Comparison of ENCODE assay signal across 21 cellular contexts in genomic region chr4:5463361-5463760, GRCh38.
DNase-seq lines count a peak whose midpoint lies in the region; ATAC-seq and TF ChIP-seq lines count a peak whose summit lies in the region.
"Had no signal": no experiment of that assay in that cellular context is flagged by ENCODE, and none has a peak within 500 bp of the region (broad histone marks: within the 10 kb centered on the region; RNA-seq: fewer than 3 reads in every experiment).

No MANE protein-coding gene starts in this region.

- no peaks in the 10 kb centered on the region for H3K79me1 ChIP-seq in neuronal stem cell (ENCODE audit: low read depth, low read length)

- no peak overlapping the region for H2BK15ac ChIP-seq in neuronal stem cell (ENCODE audit: low read length)

- H3K27ac ChIP-seq in heart right ventricle (no peak overlapping the region), gastroesophageal sphincter (no peak overlapping the region), neuronal stem cell (replicated peaks; ENCODE audit: low read length) (no peak overlapping the region), upper lobe of right lung (no peak overlapping the region)
- no peak overlapping the region for H3K27ac ChIP-seq in naive thymus-derived CD4-positive, alpha-beta T cell (ENCODE audit: low read depth, low read length)
- H3K27ac ChIP-seq: 22Rv1, A549, BLaER1, GM23248, HL-60 had no signal

- no peak for ATAC-seq in heart right ventricle
- peak; percentile 5 for ATAC-seq in gastroesophageal sphincter
- no peak for ATAC-seq in upper lobe of right lung
- no peak for ATAC-seq in naive thymus-derived CD4-positive, alpha-beta T cell
- ATAC-seq: A549; CD8-positive, alpha-beta T cell had no signal

- H4K8ac ChIP-seq in neuronal stem cell (ENCODE audit: low read depth, low read length), result no peak overlapping the region

- H3K23ac ChIP-seq in neuronal stem cell (ENCODE audit: low read depth, low read length, poor library complexity), result peak overlapping the region; percentile 60

- no peaks in the 10 kb centered on the region for H3K4me1 Mint-ChIP-seq in naive thymus-derived CD4-positive, alpha-beta T cell
- H3K4me1 Mint-ChIP-seq: CD14-positive monocyte, IgD-negative memory B cell had no signal

- peaks cover 0 to 6% (median 0%) of the 10 kb centered on the region in 5 donors for H3K27me3 Mint-ChIP-seq in naive thymus-derived CD4-positive, alpha-beta T cell
- H3K27me3 Mint-ChIP-seq: IgD-negative memory B cell had no signal

- DNase-seq in cardiac septum (ENCODE audit: low spot score) (peak; percentile 15), heart right ventricle (no peak), neuronal stem cell (ENCODE audit: low spot score) (no peak), upper lobe of right lung (peak; percentile 19), cerebellum (ENCODE audit: low spot score) (no peak), T-helper 1 cell (no peak)
- no peak for DNase-seq in naive thymus-derived CD4-positive, alpha-beta T cell
- DNase-seq: Calu3, DND-41, EL, GM23248, HCEC 1CT, HFFc6 had no signal

- H3K27me3 ChIP-seq in heart right ventricle (peaks cover 0 to 5% (median 0%) of the 10 kb centered on the region in 7 donors), gastroesophageal sphincter (no peaks in the 10 kb centered on the region), neuronal stem cell (ENCODE audit: control insufficient read depth in 3 of 3, insufficient read depth in 3 of 3, low read depth in 1 of 3, low read length in 3 of 3) (no peaks in the 10 kb centered on the region), upper lobe of right lung (no peaks in the 10 kb centered on the region)
- H3K27me3 ChIP-seq in naive thymus-derived CD4-positive, alpha-beta T cell (ENCODE audit: control insufficient read depth in 2 of 2, insufficient read depth in 2 of 2, low read length in 2 of 2), result no peaks in the 10 kb centered on the region
- H3K27me3 ChIP-seq: BLaER1 had no signal

- TF ChIP-seq POLR2A in gastroesophageal sphincter (IDR thresholded peaks at IDR 0.05), result no peak

- no peak overlapping the region for H3K4me2 ChIP-seq in neuronal stem cell (ENCODE audit: insufficient read depth, low read length, poor library complexity, severe bottlenecking)
- H3K4me2 ChIP-seq: A549, BLaER1 had no signal

- H2BK12ac ChIP-seq in neuronal stem cell (ENCODE audit: low read length), result no peak overlapping the region

- peak overlapping the region; percentile 75 for H3K9ac ChIP-seq in neuronal stem cell (ENCODE audit: low read depth, low read length, poor library complexity)
- H3K9ac ChIP-seq: BLaER1, GM23248 had no signal

- intact Hi-C loops in cardiac septum (cut with DNase I) (loop anchor here (5.0 to 10.0 kb wide), 2 partner anchors 411 to 469 kb away; partner anchors contain the start of gene STK32B), heart right ventricle (cut with DNase I) (loop anchor here in 3 of 10 donors (5.0 to 10.0 kb wide), 2 partner anchors 409 to 411 kb away; partner anchors contain the start of gene STK32B (in 3 of the 3)), upper lobe of right lung (cut with DNase I) (no loop called here)
- intact Hi-C loops in naive thymus-derived CD4-positive, alpha-beta T cell (cut with micrococcal nuclease), result no loop called here

- POLR2A ChIA-PET in naive thymus-derived CD4-positive, alpha-beta T cell (lab: Charles Lee), result no interaction called here

- H3K4me3 Mint-ChIP-seq in naive thymus-derived CD4-positive, alpha-beta T cell, result no peak overlapping the region
- H3K4me3 Mint-ChIP-seq: CD14-positive monocyte; CD8-positive, alpha-beta T cell; HFFc6; IgD-negative memory B cell had no signal

- TF ChIP-seq CTCF in heart right ventricle (IDR thresholded peaks at IDR 0.05) (no peak), gastroesophageal sphincter (IDR thresholded peaks at IDR 0.05) (no peak), upper lobe of right lung (IDR thresholded peaks at IDR 0.05) (no peak)

- H2BK120ac ChIP-seq in neuronal stem cell (ENCODE audit: low read depth, low read length), result no peak overlapping the region

- H3K9me3 ChIP-seq in heart right ventricle (no peaks in the 10 kb centered on the region), gastroesophageal sphincter (no peaks in the 10 kb centered on the region), neuronal stem cell (replicated peaks in 1 of 2; ENCODE audit: control insufficient read depth in 2 of 2, insufficient read depth in 1 of 2, low read depth in 1 of 2, low read length in 2 of 2) (peaks cover 0 to 2% of the 10 kb centered on the region in 2 donors), upper lobe of right lung (no peaks in the 10 kb centered on the region)
- no peaks in the 10 kb centered on the region for H3K9me3 ChIP-seq in naive thymus-derived CD4-positive, alpha-beta T cell (ENCODE audit: control insufficient read depth in 2 of 3, low read length in 3 of 3)
- H3K9me3 ChIP-seq: A549, BLaER1 had no signal

- H4K91ac ChIP-seq in neuronal stem cell (ENCODE audit: low read depth, low read length, poor library complexity), result no peak overlapping the region

- H3K27ac Mint-ChIP-seq in naive thymus-derived CD4-positive, alpha-beta T cell, result no peak overlapping the region
- H3K27ac Mint-ChIP-seq: CD14-positive monocyte; CD8-positive, alpha-beta T cell; HFFc6; IgD-negative memory B cell had no signal

- H3K14ac ChIP-seq in neuronal stem cell (ENCODE audit: low read length), result peak overlapping the region; percentile 73

- H3K4me1 ChIP-seq in heart right ventricle, result no peaks in the 10 kb centered on the region
- H3K4me1 ChIP-seq in gastroesophageal sphincter, result no peaks in the 10 kb centered on the region
- H3K4me1 ChIP-seq in neuronal stem cell (ENCODE audit: control insufficient read depth in 2 of 2, insufficient read depth in 1 of 2, low read depth in 1 of 2, low read length in 2 of 2), result peaks cover 0 to 5% of the 10 kb centered on the region in 2 donors
- no peaks in the 10 kb centered on the region for H3K4me1 ChIP-seq in upper lobe of right lung
- no peaks in the 10 kb centered on the region for H3K4me1 ChIP-seq in naive thymus-derived CD4-positive, alpha-beta T cell (ENCODE audit: control insufficient read depth in 2 of 2, insufficient read depth in 2 of 2, low read length in 2 of 2)
- H3K4me1 ChIP-seq: A549, BLaER1 had no signal

- H3K4me3 ChIP-seq in heart right ventricle (no peak overlapping the region), gastroesophageal sphincter (no peak overlapping the region), neuronal stem cell (ENCODE audit: low read length in 2 of 2) (no peak overlapping the region), upper lobe of right lung (no peak overlapping the region)
- no peak overlapping the region for H3K4me3 ChIP-seq in naive thymus-derived CD4-positive, alpha-beta T cell (ENCODE audit: low read length)
- H3K4me3 ChIP-seq: A549, BLaER1, GM23248 had no signal

- 80 to 96% methylated on average over 1 of the region's 1 CpG for WGBS in heart right ventricle, 2 donors
- WGBS in gastroesophageal sphincter (ENCODE audit: low coverage in 1 of 2), 2 donors, result 80 to 86% methylated on average over 1 of the region's 1 CpG
- WGBS in neuronal stem cell (ENCODE audit: extremely low coverage in 2 of 2, insufficient read length in 2 of 2, insufficient replicate concordance in 1 of 2), 2 donors, result no CpG with 5 or more reads among the region's 1 CpG

- H3K9me3 Mint-ChIP-seq in naive thymus-derived CD4-positive, alpha-beta T cell, result no peaks in the 10 kb centered on the region
- H3K9me3 Mint-ChIP-seq: CD14-positive monocyte; CD8-positive, alpha-beta T cell had no signal

- no peaks in the 10 kb centered on the region for H3K36me3 ChIP-seq in heart right ventricle
- H3K36me3 ChIP-seq in gastroesophageal sphincter, result no peaks in the 10 kb centered on the region
- H3K36me3 ChIP-seq in neuronal stem cell (replicated peaks in 1 of 2; ENCODE audit: control insufficient read depth in 2 of 2, insufficient read depth in 2 of 2, low read length in 2 of 2), result no peaks in the 10 kb centered on the region
- no peaks in the 10 kb centered on the region for H3K36me3 ChIP-seq in upper lobe of right lung
- no peaks in the 10 kb centered on the region for H3K36me3 ChIP-seq in naive thymus-derived CD4-positive, alpha-beta T cell (ENCODE audit: control insufficient read depth in 2 of 3, insufficient read depth in 3 of 3, low read length in 3 of 3)

- no peak overlapping the region for H2AFZ ChIP-seq in neuronal stem cell (ENCODE audit: low read length)
- H2AFZ ChIP-seq: GM23248 had no signal

- CTCF ChIA-PET in naive thymus-derived CD4-positive, alpha-beta T cell (lab: Charles Lee), result no interaction called here

- no peak overlapping the region for H3K4ac ChIP-seq in neuronal stem cell (ENCODE audit: low read length)

- peak overlapping the region; percentile 52 for H3K18ac ChIP-seq in neuronal stem cell (ENCODE audit: low read length)

- no peak overlapping the region for H2AK5ac ChIP-seq in neuronal stem cell (ENCODE audit: low read depth, low read length)

- TF ChIP-seq EP300 in gastroesophageal sphincter (IDR thresholded peaks at IDR 0.05), result no peak

- H2BK5ac ChIP-seq in neuronal stem cell (ENCODE audit: low read length), result no peak overlapping the region

- H3K36me3 Mint-ChIP-seq in naive thymus-derived CD4-positive, alpha-beta T cell, result no peaks in the 10 kb centered on the region
- H3K36me3 Mint-ChIP-seq: CD8-positive, alpha-beta T cell; IgD-negative memory B cell had no signal

Comparison
In these comparisons a context has a peak if more than half of its experiments do, and no peak if none do; other contexts are left out.
1. DNase-seq: peak in cardiac septum (single experiment) and upper lobe of right lung (single experiment); none in heart right ventricle (0 of 2), neuronal stem cell (single experiment), naive thymus-derived CD4-positive, alpha-beta T cell (0 of 9), cerebellum (single experiment) and T-helper 1 cell (0 of 5).